17 cellular contexts compared by ENCODE assay signal in the genomic region with DNA sequence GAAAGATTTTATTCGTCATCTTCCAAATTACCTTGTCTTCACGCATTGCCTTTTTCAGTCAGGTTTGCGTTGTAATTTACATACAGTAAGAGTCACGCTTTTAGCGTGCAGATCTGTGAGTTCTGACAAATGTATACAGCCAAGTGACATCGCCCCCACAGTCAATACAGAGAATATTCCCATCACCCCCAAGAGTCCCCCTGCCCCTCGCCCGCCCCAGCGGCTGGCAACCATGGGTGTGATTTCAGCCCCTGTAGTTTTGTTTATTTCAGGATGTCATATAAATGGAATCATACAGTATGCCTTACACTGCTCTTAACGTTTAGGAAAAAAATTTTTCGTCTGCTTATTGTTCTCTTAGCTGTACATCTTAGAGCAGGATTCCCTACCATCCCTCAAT.
DNase-seq lines count a peak whose midpoint lies in the region; ATAC-seq and TF ChIP-seq lines count a peak whose summit lies in the region.
"Had no signal": no experiment of that assay in that cellular context is flagged by ENCODE, and none has a peak within 500 bp of the region (broad histone marks: within the 10 kb centered on the region; RNA-seq: fewer than 3 reads in every experiment).

No MANE protein-coding gene starts in this region.

- no peak for ATAC-seq in GM23338
- ATAC-seq in activated CD4-positive, alpha-beta T cell treated with anti-CD3 and anti-CD28 coated beads for 36 hours: no peak
- ATAC-seq: HCT116 had no signal

- intact Hi-C loops in sigmoid colon (cut with DNase I): no loop called here
- intact Hi-C loops in activated CD4-positive, alpha-beta T cell treated with anti-CD3 and anti-CD28 coated beads for 36 hours (cut with DNase I, micrococcal nuclease): no loop called here

- no peak overlapping the region for H3K4me2 ChIP-seq in GM23338

- no peaks in the 10 kb centered on the region; the same call in 2 of the 3 replicates for H3K9me3 Mint-ChIP-seq in GM23338
- H3K9me3 Mint-ChIP-seq in brain: peaks cover 0 to 9% (median 0%) of the 10 kb centered on the region in 5 experiments
- no peaks in the 10 kb centered on the region for H3K9me3 Mint-ChIP-seq in mesothelial cell of epicardium
- H3K9me3 Mint-ChIP-seq in activated T-cell treated with anti-CD3 and anti-CD28 coated beads, Interleukin-2, amount 50 U/mL, for 24 hours: no peaks in the 10 kb centered on the region
- H3K9me3 Mint-ChIP-seq in activated CD4-positive, alpha-beta T cell treated with anti-CD3 and anti-CD28 coated beads for 36 hours (ENCODE audit: low read depth): no peaks in the 10 kb centered on the region
- H3K9me3 Mint-ChIP-seq: CD4-positive, alpha-beta memory T cell had no signal

- H3K27ac Mint-ChIP-seq in GM23338: no peak overlapping the region
- peak overlapping the region; percentile 14 to 93 (median 63) for H3K27ac Mint-ChIP-seq in brain
- peak overlapping the region; percentile 60 for H3K27ac Mint-ChIP-seq in mesothelial cell of epicardium
- no peak overlapping the region for H3K27ac Mint-ChIP-seq in activated T-cell treated with anti-CD3 and anti-CD28 coated beads, Interleukin-2, amount 50 U/mL, for 24 hours
- H3K27ac Mint-ChIP-seq in activated CD4-positive, alpha-beta T cell treated with anti-CD3 and anti-CD28 coated beads for 36 hours: no peak overlapping the region
- H3K27ac Mint-ChIP-seq: B cell had no signal

- TF ChIP-seq CTCF in GM23338 (conservative IDR thresholded peaks at IDR 0.05; ENCODE audit: low read depth in 2 of 2) (no peak), brain (conservative IDR thresholded peaks at IDR 0.05) (no peak), mesothelial cell of epicardium (IDR thresholded peaks at IDR 0.05; ENCODE audit: unreplicated experiment) (no peak), sigmoid colon (IDR thresholded peaks at IDR 0.05) (no peak)

- H3K27ac ChIP-seq in GM23338 (ENCODE audit: low read depth) (0 out of 2 replicates have a peak overlapping the region, but pooled peaks have one; percentile 26), sigmoid colon (peak overlapping the region in 3 of 4 donors; percentile 44 to 58 (median 57))

- no peaks in the 10 kb centered on the region for H3K9me3 ChIP-seq in sigmoid colon
- H3K9me3 ChIP-seq: Peyer's patch had no signal

- H3K27me3 ChIP-seq in GM23338 (ENCODE audit: insufficient read depth): no peaks in the 10 kb centered on the region
- no peaks in the 10 kb centered on the region for H3K27me3 ChIP-seq in sigmoid colon
- H3K27me3 ChIP-seq: Peyer's patch had no signal

- H3F3A ChIP-seq in GM23338 (replicated peaks; ENCODE audit: low read depth): no peaks in the 10 kb centered on the region

- TF ChIP-seq EP300 in sigmoid colon (IDR thresholded peaks at IDR 0.05): no peak

- H3K27me3 Mint-ChIP-seq in GM23338 (ENCODE audit: insufficient read depth, low read depth, poor library complexity) (peaks cover 4% of the 10 kb centered on the region), brain (peaks cover 3% of the 10 kb centered on the region), mesothelial cell of epicardium (ENCODE audit: low read depth) (no peaks in the 10 kb centered on the region)
- H3K27me3 Mint-ChIP-seq in activated T-cell treated with anti-CD3 and anti-CD28 coated beads, Interleukin-2, amount 50 U/mL, for 24 hours: no peaks in the 10 kb centered on the region
- H3K27me3 Mint-ChIP-seq in activated CD4-positive, alpha-beta T cell treated with anti-CD3 and anti-CD28 coated beads for 36 hours: no peaks in the 10 kb centered on the region
- H3K27me3 Mint-ChIP-seq: B cell; CD4-positive, alpha-beta memory T cell had no signal

- H3K36me3 ChIP-seq in GM23338 (ENCODE audit: insufficient read depth): no peaks in the 10 kb centered on the region
- H3K36me3 ChIP-seq in sigmoid colon: no peaks in the 10 kb centered on the region

- DNase-seq in GM23338 (ENCODE audit: low spot score) (no peak), mesothelial cell of epicardium (ENCODE audit: low spot score in 2 of 2, unreplicated experiment in 2 of 2) (no peak), sigmoid colon (no peak), glomerular visceral epithelial cell (ENCODE audit: extremely low spot score) (no peak), 8988T (no peak)
- DNase-seq in activated T-cell treated with anti-CD3 and anti-CD28 coated beads, Interleukin-2, amount 50 U/mL, for 24 hours: no peak
- no peak for DNase-seq in activated CD4-positive, alpha-beta T cell treated with anti-CD3 and anti-CD28 coated beads for 36 hours
- DNase-seq: CD4-positive, alpha-beta memory T cell; GF-D8; NCI-H187; NCI-H510A; NCI-H82; SIG-M5 had no signal

- POLR2A ChIA-PET in activated CD4-positive, alpha-beta T cell treated with anti-CD3 and anti-CD28 coated beads for 36 hours (lab: Charles Lee): no interaction called here

- H3K9me2 ChIP-seq in GM23338 (ENCODE audit: insufficient read depth): no peaks in the 10 kb centered on the region

- H3K4me3 Mint-ChIP-seq in GM23338: no peak overlapping the region
- H3K4me3 Mint-ChIP-seq in brain: no peak overlapping the region
- H3K4me3 Mint-ChIP-seq in mesothelial cell of epicardium: no peak overlapping the region
- H3K4me3 Mint-ChIP-seq in activated T-cell treated with anti-CD3 and anti-CD28 coated beads, Interleukin-2, amount 50 U/mL, for 24 hours: no peak overlapping the region
- no peak overlapping the region for H3K4me3 Mint-ChIP-seq in activated CD4-positive, alpha-beta T cell treated with anti-CD3 and anti-CD28 coated beads for 36 hours
- H3K4me3 Mint-ChIP-seq: B cell; CD4-positive, alpha-beta memory T cell had no signal

- H3K4me1 Mint-ChIP-seq in GM23338 (peaks cover 39% of the 10 kb centered on the region), brain (peaks cover 81% of the 10 kb centered on the region), mesothelial cell of epicardium (peaks cover 42% of the 10 kb centered on the region)
- peaks cover 16% of the 10 kb centered on the region for H3K4me1 Mint-ChIP-seq in activated T-cell treated with anti-CD3 and anti-CD28 coated beads, Interleukin-2, amount 50 U/mL, for 24 hours (ENCODE audit: low read depth)
- H3K4me1 Mint-ChIP-seq in activated CD4-positive, alpha-beta T cell treated with anti-CD3 and anti-CD28 coated beads for 36 hours: peaks cover 2% of the 10 kb centered on the region

- H3K4me1 ChIP-seq in GM23338 (ENCODE audit: insufficient read depth) (peaks cover 4% of the 10 kb centered on the region), sigmoid colon (peaks cover 0 to 46% (median 32%) of the 10 kb centered on the region in 4 donors)

- CTCF ChIA-PET in activated CD4-positive, alpha-beta T cell treated with anti-CD3 and anti-CD28 coated beads for 36 hours (lab: Charles Lee): interaction anchor here (0.6 kb wide), 1 partner anchor 119 kb away, joined by 4 read pairs; no protein-coding TSS in a partner anchor

- WGBS in sigmoid colon, 2 donors: 87 to 89% methylated on average over 11 of the region's 11 CpGs

- peaks cover 9% of the 10 kb centered on the region for H3K36me3 Mint-ChIP-seq in GM23338 (ENCODE audit: low read depth)
- H3K36me3 Mint-ChIP-seq in brain: peaks cover 34% of the 10 kb centered on the region
- H3K36me3 Mint-ChIP-seq in mesothelial cell of epicardium: peaks cover 4% of the 10 kb centered on the region
- peaks cover 10% of the 10 kb centered on the region for H3K36me3 Mint-ChIP-seq in activated T-cell treated with anti-CD3 and anti-CD28 coated beads, Interleukin-2, amount 50 U/mL, for 24 hours (ENCODE audit: low read depth)
- H3K36me3 Mint-ChIP-seq in activated CD4-positive, alpha-beta T cell treated with anti-CD3 and anti-CD28 coated beads for 36 hours (ENCODE audit: low read depth): peaks cover 3% of the 10 kb centered on the region

- no peak overlapping the region for H3K4me3 ChIP-seq in GM23338
- H3K4me3 ChIP-seq in sigmoid colon: no peak overlapping the region
- H3K4me3 ChIP-seq: Peyer's patch had no signal

- TF ChIP-seq POLR2A in sigmoid colon (IDR thresholded peaks at IDR 0.05): no peak

- no peak overlapping the region for H2AFZ ChIP-seq in GM23338

- H4K20me1 ChIP-seq in GM23338 (replicated peaks; ENCODE audit: insufficient read depth): peaks cover 38% of the 10 kb centered on the region

- peaks cover 57% of the 10 kb centered on the region for H3K79me2 ChIP-seq in GM23338 (replicated peaks; ENCODE audit: insufficient read depth)

Comparison
In these comparisons a context has a peak if more than half of its experiments do, and no peak if none do; other contexts are left out.
1. H3K27ac Mint-ChIP-seq: peak in brain (5 of 5) and mesothelial cell of epicardium (single experiment); none in GM23338 (single experiment), activated T-cell treated with anti-CD3 and anti-CD28 coated beads, Interleukin-2, amount 50 U/mL, for 24 hours (single experiment) and activated CD4-positive, alpha-beta T cell treated with anti-CD3 and anti-CD28 coated beads for 36 hours (single experiment).